2 cellular contexts compared by ENCODE assay signal in the genomic region with DNA sequence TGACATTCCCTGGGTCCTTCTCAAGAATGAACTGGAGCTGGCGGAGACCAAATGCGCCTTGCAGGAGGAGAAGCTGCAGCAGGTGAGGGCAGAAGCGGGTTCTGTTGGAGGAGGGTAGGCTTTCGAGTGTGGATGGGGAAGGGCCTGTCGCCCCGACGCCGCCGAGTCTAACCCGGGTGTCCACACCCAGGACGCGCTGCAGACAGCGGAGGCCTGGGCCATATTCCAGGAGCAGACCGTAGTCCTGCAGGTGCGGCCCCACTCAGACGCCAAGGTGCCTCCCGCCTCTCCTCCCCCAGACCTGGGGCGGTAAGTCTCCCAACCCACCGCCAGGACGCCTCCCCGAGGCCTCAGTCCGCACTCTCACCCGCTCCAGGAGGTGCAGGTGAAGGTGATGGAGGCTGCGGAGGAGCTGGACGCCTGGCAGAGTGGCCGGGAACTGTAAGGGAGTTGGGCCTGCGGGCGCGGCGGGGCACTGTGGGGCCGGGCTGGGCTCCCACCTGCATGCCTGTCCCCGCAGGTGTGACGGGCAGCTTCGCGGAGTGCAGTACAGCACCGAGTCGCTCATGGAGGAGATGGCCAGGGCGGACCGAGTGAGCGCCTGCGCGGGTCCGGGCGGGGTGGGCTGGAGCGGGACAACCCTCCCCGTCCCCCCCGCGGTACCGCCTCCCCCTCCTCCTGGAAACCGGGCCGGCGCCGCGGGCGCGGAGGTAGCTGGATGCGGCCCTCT.
TF ChIP-seq lines count a peak whose summit lies in the region.

No MANE protein-coding gene starts in this region.

TF ChIP-seq in K562, 482 proteins besides CTCF, POLR2A, EP300 and RAD21:
- TF ChIP-seq POLR2G (IDR thresholded peaks at IDR 0.05; ENCODE audit: low read depth, low read length) = 0 out of 2 replicates have a peak, but pooled peaks have one; percentile 23

TF ChIP-seq in HepG2, 621 proteins besides CTCF, POLR2A, EP300 and RAD21:
- TF ChIP-seq KDM2A (CRISPR knock-in tag; IDR thresholded peaks at IDR 0.05; ENCODE audit: borderline replicate concordance, low read depth) = 0 out of 2 replicates have a peak, but pooled peaks have one; percentile 26
